ENCODE assay signal across 15 cellular contexts in the genomic region with DNA sequence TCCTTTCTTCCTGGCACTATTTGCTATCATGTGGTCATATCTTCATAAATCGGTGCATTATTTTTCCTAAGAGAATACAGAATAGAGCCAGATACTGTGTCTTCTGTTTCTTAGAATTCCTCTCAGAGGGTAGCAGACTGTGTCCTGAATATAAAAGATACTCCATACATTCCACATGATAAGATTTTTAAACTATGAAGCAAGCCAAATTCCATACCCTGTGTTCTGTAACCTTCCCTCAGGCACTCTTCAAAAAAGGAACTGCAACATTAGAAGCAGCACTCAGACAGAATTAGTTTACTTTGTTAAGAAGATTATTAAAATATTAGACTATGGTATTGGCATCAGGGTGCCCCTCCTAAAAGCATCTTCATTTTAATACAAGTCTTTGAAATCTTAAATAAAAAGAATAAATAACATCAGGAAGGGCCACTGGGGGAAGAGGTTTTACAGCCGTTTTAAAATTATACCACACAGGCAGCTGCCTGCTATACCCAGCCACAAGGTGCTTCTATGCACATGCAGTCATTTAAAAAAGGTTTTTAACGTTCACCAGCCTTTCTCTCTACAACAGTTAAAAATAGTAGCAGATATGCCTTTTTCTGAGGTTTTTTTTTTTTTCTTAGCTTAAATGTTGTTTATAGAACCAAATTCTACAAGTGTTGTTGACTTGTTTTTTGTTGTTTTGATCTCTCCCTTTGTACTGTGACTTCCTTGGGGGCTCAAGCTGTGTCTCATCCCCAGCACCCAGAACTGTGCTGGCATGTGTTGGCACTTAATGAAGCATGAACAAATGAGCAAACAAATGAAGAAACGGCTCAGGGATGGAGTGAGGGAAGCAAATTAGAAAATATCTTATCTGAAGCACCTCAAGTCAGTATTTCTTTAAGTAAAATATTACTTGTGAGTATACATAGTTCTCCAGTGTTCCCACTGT. TPM values are rescaled to one million over a fixed set of nuclear protein-coding genes. Genes with fewer than 3 reads are reported as not detected.
DNase-seq lines count a peak whose midpoint lies in the region; ATAC-seq and TF ChIP-seq lines count a peak whose summit lies in the region.
"Had no signal": no experiment of that assay in that cellular context is flagged by ENCODE, and none has a peak within 500 bp of the region (broad histone marks: within the 10 kb centered on the region; RNA-seq: fewer than 3 reads in every experiment).

No MANE protein-coding gene starts in this region.

- H3K9me3 Mint-ChIP-seq in CD8-positive, alpha-beta T cell = no peaks in the 10 kb centered on the region
- no peaks in the 10 kb centered on the region for H3K9me3 Mint-ChIP-seq in nephron

- no peak for DNase-seq in CD8-positive, alpha-beta T cell
- DNase-seq in OCI-LY7 (ENCODE audit: low spot score) (no peak), adipocyte (ENCODE audit: low read depth) (peak; percentile 73), GM23248 (no peak), nucleus accumbens (lab: John Stamatoyannopoulos, UW) (no peak), NCI-H1417 treated with DMSO at 0.1 percent for 48 hours (lab: John Stamatoyannopoulos, UW) (no peak)
- DNase-seq: activated CD4-positive, alpha-beta T cell treated with anti-CD3 and anti-CD28 coated beads, Interleukin-2, amount 50 U/mL, for 4 hours; cerebellar nuclear complex; left ventricle myocardium inferior; NCI-H146; stomach had no signal

- H3K9ac ChIP-seq in adipocyte (ENCODE audit: low read length) = no peak overlapping the region
- H3K9ac ChIP-seq in GM23248 = no peak overlapping the region

- peak; percentile 45 for ATAC-seq in CD8-positive, alpha-beta T cell
- ATAC-seq in HG03135 (IDR thresholded peaks at IDR 0.05; ENCODE audit: unreplicated experiment) = no peak
- ATAC-seq: HCT116 had no signal

- no peak overlapping the region for H3K4me2 ChIP-seq in OCI-LY7 (ENCODE audit: low read length)
- no peak overlapping the region for H3K4me2 ChIP-seq in GM23248 (ENCODE audit: unreplicated experiment)

- no peaks in the 10 kb centered on the region for H3K27me3 Mint-ChIP-seq in CD8-positive, alpha-beta T cell (ENCODE audit: low read depth)
- H3K27me3 Mint-ChIP-seq in nephron (ENCODE audit: low read depth) = no peaks in the 10 kb centered on the region

- in situ Hi-C loops in GM23248 (cut with MboI) = loop anchor here (10.0 kb wide), 1 partner anchor 64 kb away; no protein-coding TSS in a partner anchor

- H2AFZ ChIP-seq in OCI-LY7 (ENCODE audit: low read length) = peak overlapping the region; percentile 50
- H2AFZ ChIP-seq in GM23248 = no peak overlapping the region

- H3K9me2 ChIP-seq in OCI-LY7 (ENCODE audit: insufficient read depth, low read length) (no peaks in the 10 kb centered on the region), GM23248 (ENCODE audit: insufficient read depth) (no peaks in the 10 kb centered on the region)

- CTCF ChIA-PET in CD8-positive, alpha-beta T cell (lab: Charles Lee) = interaction anchor here (0.7 kb wide), 1 partner anchor 46 kb away, joined by 4 read pairs; no protein-coding TSS in a partner anchor
- CTCF ChIA-PET in OCI-LY7 (lab: Charles Lee; ENCODE audit: unreplicated experiment) = no interaction called here

- no peaks in the 10 kb centered on the region for H3K9me3 ChIP-seq in CD8-positive, alpha-beta T cell (ENCODE audit: low read length)
- no peaks in the 10 kb centered on the region for H3K9me3 ChIP-seq in OCI-LY7 (ENCODE audit: low read length)
- H3K9me3 ChIP-seq in adipocyte (ENCODE audit: control insufficient read depth, low read length) = no peaks in the 10 kb centered on the region
- H3K9me3 ChIP-seq in GM23248 (ENCODE audit: low read depth) = no peaks in the 10 kb centered on the region
- H3K9me3 ChIP-seq: left ventricle myocardium inferior, stomach had no signal

- H3K36me3 ChIP-seq in CD8-positive, alpha-beta T cell (ENCODE audit: insufficient read depth, low read length) = no peaks in the 10 kb centered on the region
- H3K36me3 ChIP-seq in OCI-LY7 (ENCODE audit: insufficient read depth, low read length) (no peaks in the 10 kb centered on the region), adipocyte (ENCODE audit: control insufficient read depth, insufficient read depth, low read length, severe bottlenecking) (no peaks in the 10 kb centered on the region), GM23248 (ENCODE audit: low read depth) (no peaks in the 10 kb centered on the region)
- H3K36me3 ChIP-seq: left ventricle myocardium inferior had no signal

- no TSS peak for BruUV-seq in OCI-LY7 (replicated peaks; lab: Mats Ljungman, UMichigan)

- peaks cover 32% of the 10 kb centered on the region for H3K4me1 ChIP-seq in CD8-positive, alpha-beta T cell (ENCODE audit: insufficient read depth, low read length)
- peaks cover 10% of the 10 kb centered on the region for H3K4me1 ChIP-seq in OCI-LY7 (ENCODE audit: insufficient read depth, low read length, poor library complexity, severe bottlenecking)
- no peaks in the 10 kb centered on the region for H3K4me1 ChIP-seq in adipocyte (ENCODE audit: control insufficient read depth, insufficient read depth, low read length)
- H3K4me1 ChIP-seq in GM23248 (ENCODE audit: insufficient read depth) = peaks cover 9% of the 10 kb centered on the region; the same call in 1 of the 2 replicates

- H3K36me3 Mint-ChIP-seq in CD8-positive, alpha-beta T cell = peaks cover 7% of the 10 kb centered on the region
- no peaks in the 10 kb centered on the region for H3K36me3 Mint-ChIP-seq in nephron (ENCODE audit: low read depth)

- H3K4me3 Mint-ChIP-seq in CD8-positive, alpha-beta T cell = no peak overlapping the region
- no peak overlapping the region for H3K4me3 Mint-ChIP-seq in nephron

- POLR2A ChIA-PET in CD8-positive, alpha-beta T cell (lab: Charles Lee) = interaction anchor here (0.9 kb wide), 1 partner anchor 13 kb away, joined by 3 read pairs; no protein-coding TSS in a partner anchor
- POLR2A ChIA-PET in OCI-LY7 (lab: Charles Lee) = interaction anchor here (0.6 to 1.0 kb wide), 5 partner anchors 13 to 220 kb away, joined by 3 to 5 read pairs (median 4); no protein-coding TSS in a partner anchor

- intact Hi-C loops in CD8-positive, alpha-beta T cell (cut with DNase I, micrococcal nuclease) = loop anchor here (1.0 to 5.0 kb wide), 2 partner anchors 10 to 42 kb away; no protein-coding TSS in a partner anchor
- intact Hi-C loops in OCI-LY7 (cut with micrococcal nuclease; ENCODE audit: unreplicated experiment) = no loop called here

- no peak for TF ChIP-seq CTCF in CD8-positive, alpha-beta T cell (IDR thresholded peaks at IDR 0.05)
- TF ChIP-seq CTCF in OCI-LY7 (conservative IDR thresholded peaks at IDR 0.05; ENCODE audit: low read length) (no peak), nephron (IDR thresholded peaks at IDR 0.05; ENCODE audit: unreplicated experiment in 3 of 3) (no peak)

- no peak overlapping the region for H3K27ac ChIP-seq in CD8-positive, alpha-beta T cell (ENCODE audit: low read depth, low read length)
- H3K27ac ChIP-seq in OCI-LY7 (ENCODE audit: low read depth, low read length, poor library complexity, severe bottlenecking) (no peak overlapping the region), GM23248 (no peak overlapping the region)
- H3K27ac ChIP-seq: left ventricle myocardium inferior had no signal

- H3K27me3 ChIP-seq in CD8-positive, alpha-beta T cell (ENCODE audit: insufficient read depth, low read length) = no peaks in the 10 kb centered on the region
- no peaks in the 10 kb centered on the region for H3K27me3 ChIP-seq in adipocyte (replicated peaks; ENCODE audit: control insufficient read depth, insufficient read depth, low read length)
- H3K27me3 ChIP-seq in GM23248 (replicated peaks; ENCODE audit: insufficient read depth) = no peaks in the 10 kb centered on the region
- H3K27me3 ChIP-seq: stomach had no signal

- no peak overlapping the region for H3K4me3 ChIP-seq in CD8-positive, alpha-beta T cell (ENCODE audit: low read depth, low read length)
- H3K4me3 ChIP-seq in OCI-LY7 (ENCODE audit: low read depth, low read length, poor library complexity, severe bottlenecking) = no peak overlapping the region
- H3K4me3 ChIP-seq in adipocyte (ENCODE audit: low read length) = no peak overlapping the region
- no peak overlapping the region for H3K4me3 ChIP-seq in GM23248
- H3K4me3 ChIP-seq: left ventricle myocardium inferior, stomach had no signal

- H4K20me1 ChIP-seq in OCI-LY7 (ENCODE audit: insufficient read depth, low read length) = no peaks in the 10 kb centered on the region
- no peaks in the 10 kb centered on the region for H4K20me1 ChIP-seq in GM23248 (ENCODE audit: insufficient read depth)

- H3K4me1 Mint-ChIP-seq in CD8-positive, alpha-beta T cell (ENCODE audit: low read depth) = peaks cover 68% of the 10 kb centered on the region
- H3K4me1 Mint-ChIP-seq in nephron = peaks cover 14% of the 10 kb centered on the region

- H3K27ac Mint-ChIP-seq in CD8-positive, alpha-beta T cell = peak overlapping the region; percentile 74
- peak overlapping the region in 2 of 3 experiments; percentile 1 to 64 for H3K27ac Mint-ChIP-seq in nephron

- WGBS in GM23248 (ENCODE audit: low coverage in 1 of 2, low lambda C conversion rate in 2 of 2, missing lambda C conversion rate in 2 of 2), 2 experiments = 31 to 33% methylated on average over 4 of the region's 4 CpGs

- no peaks in the 10 kb centered on the region for H3F3A ChIP-seq in GM23248 (ENCODE audit: insufficient read depth)

- no peaks in the 10 kb centered on the region for H3K79me2 ChIP-seq in OCI-LY7 (ENCODE audit: insufficient read depth, low read depth, low read length)
- no peaks in the 10 kb centered on the region for H3K79me2 ChIP-seq in GM23248 (ENCODE audit: insufficient read depth)

RNA-seq across cellular contexts. Expression of gene CCDC89, which starts 54.7 kb away (rescaled TPM):
- total RNA-seq in CD8-positive, alpha-beta T cell = not detected
- not detected in 2 replicates for total RNA-seq in OCI-LY7 (2014; rRNA removed; shearing (Covaris generic))
- 0.23 TPM in 1 of 2 replicates, not detected in the other for total RNA-seq in OCI-LY7 (2022)
- total RNA-seq in GM23248 (2014; rRNA removed; shearing (Covaris generic)) = 2.8 and 4.4 TPM in 2 replicates
- polyA plus RNA-seq in GM23248 (2016; fragmentation: Nextera tagmentation; extraction: Ambion mirVana) = 3.7 and 4.6 TPM in 2 replicates
- total RNA-seq: pulmonary artery endothelial cell had no signal
